14 cellular contexts compared by ENCODE assay signal in the genomic region with DNA sequence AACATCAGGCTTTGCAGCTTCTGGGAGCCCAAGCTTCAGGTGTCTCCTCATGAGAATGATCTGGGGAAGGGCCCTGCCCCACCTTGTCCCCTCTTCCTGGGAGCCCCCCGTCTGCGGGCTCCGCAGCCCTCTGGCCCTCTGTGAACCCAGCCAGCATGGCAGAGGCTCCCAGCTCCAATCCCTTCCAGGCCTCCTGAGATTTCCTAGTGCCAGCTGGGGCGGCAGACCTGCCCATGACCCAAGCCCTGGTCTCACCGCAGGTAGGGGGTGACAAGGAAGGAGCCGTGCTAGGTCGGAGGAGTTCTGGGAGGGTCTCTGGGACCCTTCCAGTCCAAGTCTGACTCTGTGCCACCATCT. TPM values are rescaled to one million over a fixed set of nuclear protein-coding genes. Genes with fewer than 3 reads are reported as not detected.
DNase-seq lines count a peak whose midpoint lies in the region; ATAC-seq and TF ChIP-seq lines count a peak whose summit lies in the region.
"Had no signal": no experiment of that assay in that cellular context is flagged by ENCODE, and none has a peak within 500 bp of the region (broad histone marks: within the 10 kb centered on the region; RNA-seq: fewer than 3 reads in every experiment).

No MANE protein-coding gene starts in this region.

- H2BK12ac ChIP-seq in neuronal stem cell (ENCODE audit: low read length): no peak overlapping the region

- TF ChIP-seq CTCF in left ventricle myocardium inferior (IDR thresholded peaks at IDR 0.05; ENCODE audit: borderline replicate concordance) (no peak), glutamatergic neuron (IDR thresholded peaks at IDR 0.05; ENCODE audit: partially characterized antibody, unreplicated experiment) (no peak)

- H3K4me2 ChIP-seq in neuronal stem cell (ENCODE audit: insufficient read depth, low read length, poor library complexity, severe bottlenecking): no peak overlapping the region

- H3K18ac ChIP-seq in neuronal stem cell (ENCODE audit: low read length): no peak overlapping the region

- H3K4me3 Mint-ChIP-seq in glutamatergic neuron (ENCODE audit: unreplicated experiment): peak overlapping the region; percentile 64

- no peak overlapping the region for H2BK120ac ChIP-seq in neuronal stem cell (ENCODE audit: low read depth, low read length)

- H3K9me3 Mint-ChIP-seq in glutamatergic neuron (ENCODE audit: unreplicated experiment): peaks cover 1% of the 10 kb centered on the region

- no peak overlapping the region for H3K9ac ChIP-seq in neuronal stem cell (ENCODE audit: low read depth, low read length, poor library complexity)

- H3K4me1 Mint-ChIP-seq in glutamatergic neuron (ENCODE audit: low read depth, unreplicated experiment): peaks cover 14% of the 10 kb centered on the region

- peak overlapping the region; percentile 91 for H3K27ac ChIP-seq in left ventricle myocardium inferior (replicated peaks)
- H3K27ac ChIP-seq in neuronal stem cell (replicated peaks; ENCODE audit: low read length): no peak overlapping the region

- DNase-seq in left ventricle myocardium inferior (no peak), Right ventricle myocardium superior (no peak), glutamatergic neuron (no peak), neuronal stem cell (ENCODE audit: low spot score) (no peak), inferior parietal cortex (ENCODE audit: extremely low spot score) (no peak), middle frontal gyrus (ENCODE audit: extremely low spot score, low spot score) (no peak)
- DNase-seq in activated CD8-positive, alpha-beta memory T cell treated with anti-CD3 and anti-CD28 coated beads, Interleukin-2, amount 50 U/mL, for 48 hours: no peak
- DNase-seq: 8988T, H7, IMR-90, NCI-H2107, PC-3 had no signal

- peak overlapping the region; percentile 88 for H2AK5ac ChIP-seq in neuronal stem cell (ENCODE audit: low read depth, low read length)

- no CpG with 5 or more reads among the region's 7 CpGs for WGBS in neuronal stem cell (ENCODE audit: extremely low coverage in 2 of 2, insufficient read length in 2 of 2, insufficient replicate concordance in 1 of 2), 2 donors

- no peak overlapping the region for H4K91ac ChIP-seq in neuronal stem cell (ENCODE audit: low read depth, low read length, poor library complexity)

- H3K4me3 ChIP-seq in left ventricle myocardium inferior: no peak overlapping the region
- H3K4me3 ChIP-seq in neuronal stem cell (ENCODE audit: low read length in 2 of 2): no peak overlapping the region

- H2BK15ac ChIP-seq in neuronal stem cell (ENCODE audit: low read length): no peak overlapping the region

- H2AFZ ChIP-seq in neuronal stem cell (ENCODE audit: low read length): no peak overlapping the region

- no peaks in the 10 kb centered on the region for H3K36me3 Mint-ChIP-seq in glutamatergic neuron (ENCODE audit: unreplicated experiment)

- no peak overlapping the region for H2BK5ac ChIP-seq in neuronal stem cell (ENCODE audit: low read length)

- H3K27ac Mint-ChIP-seq in glutamatergic neuron (ENCODE audit: unreplicated experiment): no peak overlapping the region

- H3K9me3 ChIP-seq in left ventricle myocardium inferior (replicated peaks) (no peaks in the 10 kb centered on the region), neuronal stem cell (replicated peaks in 1 of 2; ENCODE audit: control insufficient read depth in 2 of 2, insufficient read depth in 1 of 2, low read depth in 1 of 2, low read length in 2 of 2) (no peaks in the 10 kb centered on the region)

- H3K36me3 ChIP-seq in left ventricle myocardium inferior: no peaks in the 10 kb centered on the region
- peaks cover 0 to 6% of the 10 kb centered on the region in 2 donors for H3K36me3 ChIP-seq in neuronal stem cell (replicated peaks in 1 of 2; ENCODE audit: control insufficient read depth in 2 of 2, insufficient read depth in 2 of 2, low read length in 2 of 2)

- H3K27me3 Mint-ChIP-seq in glutamatergic neuron (ENCODE audit: unreplicated experiment): peaks cover 5% of the 10 kb centered on the region

- no peak overlapping the region for H4K8ac ChIP-seq in neuronal stem cell (ENCODE audit: low read depth, low read length)

- no peak for ATAC-seq in Right ventricle myocardium superior (ENCODE audit: poor library complexity)
- ATAC-seq in HG03342 (IDR thresholded peaks at IDR 0.05; ENCODE audit: unreplicated experiment): no peak
- ATAC-seq: PC-3 had no signal

- H3K4me1 ChIP-seq in left ventricle myocardium inferior (peaks cover 51% of the 10 kb centered on the region), neuronal stem cell (ENCODE audit: control insufficient read depth in 2 of 2, insufficient read depth in 1 of 2, low read depth in 1 of 2, low read length in 2 of 2) (peaks cover 12 to 15% of the 10 kb centered on the region in 2 donors)

- intact Hi-C loops in left ventricle myocardium inferior (cut with micrococcal nuclease): no loop called here
- intact Hi-C loops in Right ventricle myocardium superior (cut with DNase I): no loop called here

- peaks cover 2% of the 10 kb centered on the region for H3K79me1 ChIP-seq in neuronal stem cell (ENCODE audit: low read depth, low read length)

- H3K27me3 ChIP-seq in left ventricle myocardium inferior (ENCODE audit: low read depth): peaks cover 17% of the 10 kb centered on the region
- H3K27me3 ChIP-seq in neuronal stem cell (ENCODE audit: control insufficient read depth in 3 of 3, insufficient read depth in 3 of 3, low read depth in 1 of 3, low read length in 3 of 3): no peaks in the 10 kb centered on the region

- H3K14ac ChIP-seq in neuronal stem cell (ENCODE audit: low read length): no peak overlapping the region

- peak overlapping the region; percentile 75 for H3K23ac ChIP-seq in neuronal stem cell (ENCODE audit: low read depth, low read length, poor library complexity)

- H3K4ac ChIP-seq in neuronal stem cell (ENCODE audit: low read length): no peak overlapping the region

RNA-seq across cellular contexts. Expression of a gene that starts 7.7 kb away (rescaled TPM):
- total RNA-seq in left ventricle myocardium inferior (16.2 TPM), Right ventricle myocardium superior (16.8 TPM), glutamatergic neuron (ENCODE audit: unreplicated experiment) (53.0 TPM)
- 18.8 TPM for polyA plus RNA-seq in neuronal stem cell (2013, experiment 1 of 2)
- 18.8 TPM for polyA plus RNA-seq in neuronal stem cell (2013, experiment 2 of 2)

RNA-seq across cellular contexts. Expression of a gene that starts 17.8 kb away (rescaled TPM):
- total RNA-seq in left ventricle myocardium inferior (12.6 TPM), Right ventricle myocardium superior (13.7 TPM), glutamatergic neuron (ENCODE audit: unreplicated experiment) (47.5 TPM)
- 14.5 TPM for polyA plus RNA-seq in neuronal stem cell (2013, experiment 1 of 2)
- polyA plus RNA-seq in neuronal stem cell (2013, experiment 2 of 2): 14.1 TPM

RNA-seq across cellular contexts. Expression of a gene that starts 59.2 kb away (rescaled TPM):
- total RNA-seq in left ventricle myocardium inferior (0.41 TPM), Right ventricle myocardium superior (0.56 TPM), glutamatergic neuron (ENCODE audit: unreplicated experiment) (25.7 TPM)
- 3.5 TPM for polyA plus RNA-seq in neuronal stem cell (2013, experiment 1 of 2)
- polyA plus RNA-seq in neuronal stem cell (2013, experiment 2 of 2): 3.6 TPM
- polyA plus RNA-seq: AG04450 had no signal

Comparison
In these comparisons a context has a peak if more than half of its experiments do, and no peak if none do; other contexts are left out.
1. RNA of a gene that starts 59.2 kb away (total RNA-seq): 25.7 TPM in glutamatergic neuron (single experiment); 0.56 TPM in Right ventricle myocardium superior (single experiment) and 0.41 TPM in left ventricle myocardium inferior (single experiment); every median in the first group is over 10 times any median in the second.